8 cellular contexts compared by ENCODE assay signal in the genomic region with DNA sequence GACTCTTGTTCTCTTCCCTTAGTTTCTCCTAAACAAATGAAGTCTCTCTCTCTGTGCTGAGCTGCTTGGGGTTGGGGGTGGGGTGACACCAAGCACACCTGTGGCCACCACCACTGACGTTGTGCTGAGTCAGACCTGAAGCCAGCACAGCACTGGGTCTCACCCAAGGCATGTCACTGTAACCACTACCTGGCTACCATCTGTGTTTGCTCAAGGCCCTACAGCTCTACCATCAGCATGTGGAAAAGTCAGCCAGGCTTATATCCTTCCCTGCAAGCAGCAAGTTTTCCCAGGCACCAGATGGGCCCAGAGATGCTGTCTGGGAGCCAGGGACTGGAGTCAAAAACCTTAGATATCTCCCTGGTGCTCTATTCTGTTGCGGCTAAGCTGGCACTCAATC.
DNase-seq lines count a peak whose midpoint lies in the region; ATAC-seq and TF ChIP-seq lines count a peak whose summit lies in the region.

No MANE protein-coding gene starts in this region.

- no peak overlapping the region for H3K4me3 ChIP-seq in foreskin fibroblast (ENCODE audit: low read depth in 1 of 2, low read length in 2 of 2)

- peak overlapping the region; percentile 45 for H3K27ac Mint-ChIP-seq in activated T-cell treated with anti-CD3 and anti-CD28 coated beads, Interleukin-2, amount 50 U/mL, for 24 hours
- H3K27ac Mint-ChIP-seq in stimulated activated memory B cell treated with anti-CD40 and anti-IgM and Interleukin-4, amounts not matched to agents 10 μg/mL and 1 μg/mL and 100 μg/mL, for 72 hours = no peak overlapping the region

- no peak for DNase-seq in activated T-cell treated with anti-CD3 and anti-CD28 coated beads, Interleukin-2, amount 50 U/mL, for 24 hours
- DNase-seq in activated T-cell treated with anti-CD3 and anti-CD28 coated beads for 4 hours = no peak
- peak; percentile 56 for DNase-seq in NCI-H510A (lab: John Stamatoyannopoulos, UW)
- DNase-seq in HPDE6-E6E7 (ENCODE audit: extremely low spot score) = no peak
- no peak for DNase-seq in foreskin fibroblast
- DNase-seq in COR-L47 (lab: John Stamatoyannopoulos, UW) = no peak

- peak; percentile 74 for ATAC-seq in HG02642 (IDR thresholded peaks at IDR 0.05; ENCODE audit: poor library complexity, unreplicated experiment)
- peak; percentile 78 for ATAC-seq in stimulated activated memory B cell treated with anti-CD40 and anti-IgM and Interleukin-4, amounts not matched to agents 10 μg/mL and 1 μg/mL and 100 μg/mL, for 72 hours

- H3K4me3 Mint-ChIP-seq in activated T-cell treated with anti-CD3 and anti-CD28 coated beads, Interleukin-2, amount 50 U/mL, for 24 hours = no peak overlapping the region
- H3K4me3 Mint-ChIP-seq in stimulated activated memory B cell treated with anti-CD40 and anti-IgM and Interleukin-4, amounts not matched to agents 10 μg/mL and 1 μg/mL and 100 μg/mL, for 72 hours = no peak overlapping the region

- H3K4me1 Mint-ChIP-seq in activated T-cell treated with anti-CD3 and anti-CD28 coated beads, Interleukin-2, amount 50 U/mL, for 24 hours (ENCODE audit: low read depth) = peaks cover 10% of the 10 kb centered on the region
- peaks cover 48% of the 10 kb centered on the region for H3K4me1 Mint-ChIP-seq in stimulated activated memory B cell treated with anti-CD40 and anti-IgM and Interleukin-4, amounts not matched to agents 10 μg/mL and 1 μg/mL and 100 μg/mL, for 72 hours

- H3K36me3 Mint-ChIP-seq in activated T-cell treated with anti-CD3 and anti-CD28 coated beads, Interleukin-2, amount 50 U/mL, for 24 hours (ENCODE audit: low read depth) = no peaks in the 10 kb centered on the region
- no peaks in the 10 kb centered on the region for H3K36me3 Mint-ChIP-seq in stimulated activated memory B cell treated with anti-CD40 and anti-IgM and Interleukin-4, amounts not matched to agents 10 μg/mL and 1 μg/mL and 100 μg/mL, for 72 hours

- no peaks in the 10 kb centered on the region for H3K9me3 Mint-ChIP-seq in activated T-cell treated with anti-CD3 and anti-CD28 coated beads, Interleukin-2, amount 50 U/mL, for 24 hours
- no peaks in the 10 kb centered on the region for H3K9me3 Mint-ChIP-seq in stimulated activated memory B cell treated with anti-CD40 and anti-IgM and Interleukin-4, amounts not matched to agents 10 μg/mL and 1 μg/mL and 100 μg/mL, for 72 hours

- no peak for TF ChIP-seq CTCF in foreskin fibroblast (IDR thresholded peaks at IDR 0.05; ENCODE audit: low read depth, low read length)

- no peaks in the 10 kb centered on the region for H3K27me3 Mint-ChIP-seq in activated T-cell treated with anti-CD3 and anti-CD28 coated beads, Interleukin-2, amount 50 U/mL, for 24 hours
- no peaks in the 10 kb centered on the region for H3K27me3 Mint-ChIP-seq in stimulated activated memory B cell treated with anti-CD40 and anti-IgM and Interleukin-4, amounts not matched to agents 10 μg/mL and 1 μg/mL and 100 μg/mL, for 72 hours
